In the genomic region with DNA sequence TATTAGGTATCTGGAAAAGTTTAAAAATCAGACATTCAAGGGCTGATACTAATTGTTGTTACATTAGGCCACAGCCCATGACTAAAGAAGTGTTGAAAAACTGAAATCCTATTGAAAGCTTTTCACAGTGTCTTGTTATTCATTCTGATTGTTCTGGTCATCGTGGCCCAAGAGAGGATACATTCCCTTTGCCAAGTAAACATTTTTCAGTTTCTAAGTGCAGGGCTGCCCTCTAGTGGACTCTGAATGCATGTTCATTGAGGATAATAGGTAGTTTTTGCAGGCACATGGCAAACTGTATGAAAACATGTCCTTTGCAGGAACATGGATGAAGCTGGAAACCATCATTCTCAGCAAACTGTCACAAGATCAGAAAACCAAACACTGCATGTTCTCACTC, we compare ENCODE assay signal across 9 cellular contexts.
A peak's percentile ranks its signal among the peaks of the same experiment; 100 is the strongest.
DNase-seq lines count a peak whose midpoint lies in the region; ATAC-seq and TF ChIP-seq lines count a peak whose summit lies in the region.
"Had no signal": no experiment of that assay in that cellular context is flagged by ENCODE, and none has a peak within 500 bp of the region (broad histone marks: within the 10 kb centered on the region; RNA-seq: fewer than 3 reads in every experiment).

No MANE protein-coding gene starts in this region.

- H3K27me3 ChIP-seq in gastroesophageal sphincter: peaks cover 3% of the 10 kb centered on the region
- no peaks in the 10 kb centered on the region for H3K27me3 ChIP-seq in CD8-positive, alpha-beta memory T cell (ENCODE audit: insufficient read depth, low read length, poor library complexity, severe bottlenecking)

- no peak for TF ChIP-seq EP300 in gastroesophageal sphincter (IDR thresholded peaks at IDR 0.05)

- POLR2A ChIA-PET in CD8-positive, alpha-beta memory T cell (lab: Charles Lee): no interaction called here

- peaks cover 3 to 18% of the 10 kb centered on the region in 2 donors for H3K27me3 Mint-ChIP-seq in CD8-positive, alpha-beta memory T cell
- H3K27me3 Mint-ChIP-seq: stimulated activated naive CD8-positive, alpha-beta T cell treated with anti-CD3 and anti-CD28 coated beads, Interleukin-15, amount 100 ng/mL, for 72 hours had no signal

- peaks cover 0 to 12% (median 4%) of the 10 kb centered on the region in 5 donors for H3K9me3 Mint-ChIP-seq in CD8-positive, alpha-beta memory T cell

- no peaks in the 10 kb centered on the region for H3K36me3 ChIP-seq in gastroesophageal sphincter
- no peaks in the 10 kb centered on the region for H3K36me3 ChIP-seq in CD8-positive, alpha-beta memory T cell (ENCODE audit: insufficient read depth, low read length)

- TF ChIP-seq CTCF in gastroesophageal sphincter (IDR thresholded peaks at IDR 0.05): peak in 2 of 4 experiments; percentile 31 to 36

- H3K4me3 Mint-ChIP-seq in CD8-positive, alpha-beta memory T cell: no peak overlapping the region
- H3K4me3 Mint-ChIP-seq: stimulated activated naive CD8-positive, alpha-beta T cell treated with anti-CD3 and anti-CD28 coated beads, Interleukin-15, amount 100 ng/mL, for 72 hours had no signal

- H3K4me1 Mint-ChIP-seq in CD8-positive, alpha-beta memory T cell: no peaks in the 10 kb centered on the region
- H3K4me1 Mint-ChIP-seq: stimulated activated naive CD8-positive, alpha-beta T cell treated with anti-CD3 and anti-CD28 coated beads, Interleukin-15, amount 100 ng/mL, for 72 hours had no signal

- no peak overlapping the region for H3K27ac ChIP-seq in gastroesophageal sphincter
- no peak overlapping the region for H3K27ac ChIP-seq in CD8-positive, alpha-beta memory T cell (ENCODE audit: low read depth, low read length)

- no peak for TF ChIP-seq POLR2A in gastroesophageal sphincter (IDR thresholded peaks at IDR 0.05)

- WGBS in gastroesophageal sphincter (ENCODE audit: low coverage in 1 of 2), 2 donors: 29 to 60% methylated on average over 1 of the region's 1 CpG

- no peaks in the 10 kb centered on the region for H3K36me3 Mint-ChIP-seq in CD8-positive, alpha-beta memory T cell

- peak; percentile 16 to 20 for DNase-seq in NOMO-1 (lab: John Stamatoyannopoulos, UW; ENCODE audit: unreplicated experiment in 2 of 2)
- no peak for DNase-seq in NOMO-1 treated with dmso at 0.1 percent for 144 hours (lab: John Stamatoyannopoulos, UW; ENCODE audit: unreplicated experiment)
- DNase-seq in SK-N-DZ (ENCODE audit: low spot score): peak; percentile 36
- DNase-seq in fibroblast of the conjunctiva (ENCODE audit: low read depth): peak; percentile 38
- peak; percentile 22 for DNase-seq in stimulated activated naive CD8-positive, alpha-beta T cell treated with anti-CD3 and anti-CD28 coated beads, Interleukin-15, Interleukin-2, amounts not matched to agents 100 U/mL and 50 U/mL, for 24 hours
- no peak for DNase-seq in CD8-positive, alpha-beta memory T cell

- H3K4me1 ChIP-seq in gastroesophageal sphincter: no peaks in the 10 kb centered on the region
- no peaks in the 10 kb centered on the region for H3K4me1 ChIP-seq in CD8-positive, alpha-beta memory T cell (ENCODE audit: insufficient read depth, low read length)

- peak; percentile 67 for ATAC-seq in HG03159 (IDR thresholded peaks at IDR 0.05; ENCODE audit: unreplicated experiment)
- ATAC-seq in stimulated activated naive CD8-positive, alpha-beta T cell treated with anti-CD3 and anti-CD28 coated beads, Interleukin-15, Interleukin-2, amounts not matched to agents 100 U/mL and 50 U/mL, for 24 hours: no peak
- ATAC-seq in gastroesophageal sphincter: no peak
- ATAC-seq: stimulated activated naive CD8-positive, alpha-beta T cell treated with anti-CD3 and anti-CD28 coated beads, Interleukin-15, amount 100 ng/mL, for 72 hours had no signal

- H3K4me3 ChIP-seq in gastroesophageal sphincter: no peak overlapping the region
- H3K4me3 ChIP-seq in CD8-positive, alpha-beta memory T cell (ENCODE audit: low read length): no peak overlapping the region

- CTCF ChIA-PET in CD8-positive, alpha-beta memory T cell (lab: Charles Lee): interaction anchor here (1.3 kb wide), 1 partner anchor 13 kb away, joined by 3 read pairs; no protein-coding TSS in a partner anchor

- H3K27ac Mint-ChIP-seq in CD8-positive, alpha-beta memory T cell: no peak overlapping the region
- H3K27ac Mint-ChIP-seq: stimulated activated naive CD8-positive, alpha-beta T cell treated with anti-CD3 and anti-CD28 coated beads, Interleukin-15, amount 100 ng/mL, for 72 hours had no signal

- H3K9me3 ChIP-seq in gastroesophageal sphincter: peaks cover 0 to 57% (median 0%) of the 10 kb centered on the region in 3 donors
- H3K9me3 ChIP-seq in CD8-positive, alpha-beta memory T cell (ENCODE audit: low read length): no peaks in the 10 kb centered on the region

Comparison
In these comparisons a context has a peak if more than half of its experiments do, and no peak if none do; other contexts are left out.
1. DNase-seq: peak in NOMO-1 (2 of 2), SK-N-DZ (single experiment), fibroblast of the conjunctiva (single experiment) and stimulated activated naive CD8-positive, alpha-beta T cell treated with anti-CD3 and anti-CD28 coated beads, Interleukin-15, Interleukin-2, amounts not matched to agents 100 U/mL and 50 U/mL, for 24 hours (single experiment); none in NOMO-1 treated with dmso at 0.1 percent for 144 hours (single experiment) and CD8-positive, alpha-beta memory T cell (0 of 5).